Comparison of ENCODE assay signal across 18 cellular contexts in the genomic region with DNA sequence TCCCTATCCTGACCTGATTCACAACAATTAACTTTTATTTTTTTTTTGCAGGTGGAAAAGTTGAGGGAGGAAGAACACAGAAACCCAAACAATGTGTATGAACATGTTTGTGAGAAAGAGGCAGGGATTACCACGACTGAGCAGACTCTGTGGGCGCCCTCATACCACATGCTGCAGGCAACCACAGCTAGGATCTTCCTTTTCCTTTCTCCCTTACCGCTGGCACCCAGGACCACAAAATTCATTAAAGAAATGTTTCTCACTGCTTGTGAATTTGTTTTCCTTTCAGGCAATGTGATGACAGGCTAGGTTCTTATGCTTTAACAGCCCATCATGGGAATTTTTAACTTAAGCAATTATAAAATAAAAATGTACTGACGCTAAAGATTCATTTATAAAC.
"Had no signal": no experiment of that assay in that cellular context is flagged by ENCODE, and none has a peak within 500 bp of the region (broad histone marks: within the 10 kb centered on the region; RNA-seq: fewer than 3 reads in every experiment).

No MANE protein-coding gene starts in this region.

- H3K27me3 Mint-ChIP-seq: activated B cell treated with CpG ODN at 0.5 μM for 24 hours, brain had no signal

- H3K9me3 Mint-ChIP-seq: activated B cell treated with CpG ODN at 0.5 μM for 24 hours; activated T-helper 2 cell treated with anti-CD3 and anti-CD28 coated beads, Interferon-gamma antibody, Interleukin-2, Interleukin-4, amounts not matched to agents 10 μg/mL and 5 μg/mL and 100 μg/mL, durations not matched to agents 14 hours and 24 hours and 36 hours; brain; endodermal cell; neural crest cell had no signal

- H3K9me3 ChIP-seq: adrenal gland, esophagus muscularis mucosa, ovary, upper lobe of left lung had no signal

- H3K4me3 Mint-ChIP-seq: activated B cell treated with CpG ODN at 0.5 μM for 24 hours, brain, endodermal cell, neural crest cell had no signal

- H3K27me3 ChIP-seq: adrenal gland, esophagus muscularis mucosa, ovary, upper lobe of left lung had no signal

- H3K4me3 ChIP-seq: adrenal gland, esophagus muscularis mucosa, ovary, upper lobe of left lung had no signal

- H3K27ac Mint-ChIP-seq: activated B cell treated with CpG ODN at 0.5 μM for 24 hours; activated T-helper 2 cell treated with anti-CD3 and anti-CD28 coated beads, Interferon-gamma antibody, Interleukin-2, Interleukin-4, amounts not matched to agents 10 μg/mL and 5 μg/mL and 100 μg/mL, durations not matched to agents 14 hours and 24 hours and 36 hours; brain; endodermal cell had no signal

- H3K36me3 Mint-ChIP-seq: brain had no signal

- H3K4me1 Mint-ChIP-seq: activated B cell treated with CpG ODN at 0.5 μM for 24 hours, endodermal cell had no signal

- H3K4me1 ChIP-seq: adrenal gland, esophagus muscularis mucosa, upper lobe of left lung had no signal

- DNase-seq: activated B cell treated with CpG ODN at 0.5 μM for 24 hours; activated CD4-positive, alpha-beta T cell treated with anti-CD3 and anti-CD28 coated beads, Interleukin-2, amount 50 U/mL, for 1 hour; activated naive CD4-positive, alpha-beta T cell treated with anti-CD3 and anti-CD28 coated beads, Interleukin-2, amount 50 U/mL, for 16 hours; activated T-cell treated with anti-CD3 and anti-CD28 coated beads for 4 hours; adrenal gland; cerebellar nuclear complex; dermis blood vessel endothelial cell; endodermal cell; kidney; ovary; stimulated activated CD4-positive, alpha-beta T cell treated with anti-CD3 and anti-CD28 coated beads, Interleukin-2, amount 100 ng/mL, for 48 hours; stimulated activated naive CD4-positive, alpha-beta T cell treated with Interleukin-2 at 50 U/mL for 16 hours; T-helper 2 cell; upper lobe of left lung had no signal

- H3K27ac ChIP-seq: adrenal gland, esophagus muscularis mucosa, ovary, upper lobe of left lung had no signal

- H3K36me3 ChIP-seq: adrenal gland, esophagus muscularis mucosa, ovary, upper lobe of left lung had no signal
